8 cellular contexts compared by ENCODE assay signal in the genomic region with DNA sequence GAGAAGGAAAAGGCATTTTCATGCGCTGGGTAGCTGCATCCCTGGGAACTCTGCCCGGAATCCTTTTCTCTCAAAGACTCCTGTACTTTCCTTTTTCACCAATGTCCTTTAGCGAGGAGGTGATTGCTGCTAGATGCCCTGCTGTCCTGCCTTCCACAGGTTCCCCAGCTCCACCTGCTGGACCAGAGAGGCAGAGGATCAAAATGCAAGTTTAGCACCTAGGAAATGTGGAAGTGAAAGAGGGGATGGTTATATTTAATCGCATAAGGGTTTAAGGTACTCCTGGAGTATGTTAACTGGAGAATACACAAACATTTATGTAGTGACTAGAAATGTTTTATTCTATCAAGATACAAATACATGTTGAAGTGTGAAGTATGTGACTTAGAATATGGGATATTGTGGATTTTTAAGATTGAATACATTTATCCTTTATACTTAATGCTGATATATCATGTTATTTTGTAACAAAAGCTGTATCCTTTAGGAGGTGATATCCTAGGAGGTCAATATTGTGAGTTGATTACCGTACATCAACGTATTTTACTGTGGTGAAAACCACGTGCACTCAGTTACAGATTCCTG.
DNase-seq lines count a peak whose midpoint lies in the region; ATAC-seq and TF ChIP-seq lines count a peak whose summit lies in the region.

No MANE protein-coding gene starts in this region.

- H3K36me3 ChIP-seq in NT2/D1 (ENCODE audit: insufficient read depth, insufficient read length, low read length) = no peaks in the 10 kb centered on the region

- H3K27ac Mint-ChIP-seq in progenitor cell of endocrine pancreas = no peak overlapping the region

- peaks cover 2% of the 10 kb centered on the region for H3K36me3 Mint-ChIP-seq in progenitor cell of endocrine pancreas (ENCODE audit: insufficient read depth)

- DNase-seq in Caki2 (ENCODE audit: low read depth) = peak; percentile 23
- peak; percentile 39 for DNase-seq in NT2/D1 (ENCODE audit: low read depth, low spot score)
- peak; percentile 70 for DNase-seq in epithelial cell of esophagus (ENCODE audit: low read depth)
- DNase-seq in progenitor cell of endocrine pancreas (ENCODE audit: low spot score, unreplicated experiment) = peak; percentile 31
- DNase-seq in DMS153 treated with DMSO at 0.1 percent for 48 hours (lab: John Stamatoyannopoulos, UW; ENCODE audit: unreplicated experiment) = no peak
- no peak for DNase-seq in C1 segment of cervical spinal cord (lab: John Stamatoyannopoulos, UW)

- no peak overlapping the region for H3K4me3 ChIP-seq in NT2/D1 (ENCODE audit: insufficient read length, low read depth)
- no peak overlapping the region for H3K4me3 ChIP-seq in epithelial cell of esophagus (ENCODE audit: low read length)

- no peaks in the 10 kb centered on the region for H3K27me3 Mint-ChIP-seq in progenitor cell of endocrine pancreas

- ATAC-seq in GM18870 (IDR thresholded peaks at IDR 0.05; ENCODE audit: unreplicated experiment) (peak; percentile 81), HG03342 (IDR thresholded peaks at IDR 0.05; ENCODE audit: unreplicated experiment) (peak; percentile 90)

- no peaks in the 10 kb centered on the region for H3K9me3 ChIP-seq in NT2/D1 (ENCODE audit: insufficient read depth, low read length)

- H3K9ac ChIP-seq in NT2/D1 (ENCODE audit: insufficient read length, low read depth) = no peak overlapping the region

- TF ChIP-seq CTCF in epithelial cell of esophagus (IDR thresholded peaks at IDR 0.05; ENCODE audit: insufficient read depth, low read depth, low read length, missing control alignments) (peak; percentile 95), progenitor cell of endocrine pancreas (IDR thresholded peaks at IDR 0.05; ENCODE audit: unreplicated experiment) (peak; percentile 76)

- in situ Hi-C loops in Caki2 (cut with HindIII; ENCODE audit: low pct_unique_long_range_greater_than_20kb, low sequenced_read_pairs) = no loop called here

- H3K4me1 ChIP-seq in NT2/D1 (ENCODE audit: insufficient read depth, insufficient read length) = no peaks in the 10 kb centered on the region

- H3K9me3 Mint-ChIP-seq in progenitor cell of endocrine pancreas (ENCODE audit: low read depth) = no peaks in the 10 kb centered on the region

- H3K27me3 ChIP-seq in NT2/D1 (ENCODE audit: insufficient read depth, insufficient read length) = no peaks in the 10 kb centered on the region

- H3K4me3 Mint-ChIP-seq in progenitor cell of endocrine pancreas (ENCODE audit: low read depth) = no peak overlapping the region

- peaks cover 43% of the 10 kb centered on the region for H3K4me1 Mint-ChIP-seq in progenitor cell of endocrine pancreas (ENCODE audit: low read depth)

Comparison
In these comparisons a context has a peak if more than half of its experiments do, and no peak if none do; other contexts are left out.
1. DNase-seq: peak in Caki2 (single experiment), NT2/D1 (single experiment), epithelial cell of esophagus (single experiment) and progenitor cell of endocrine pancreas (single experiment); none in DMS153 treated with DMSO at 0.1 percent for 48 hours (single experiment) and C1 segment of cervical spinal cord (0 of 14).